Comparison of ENCODE assay signal across 10 cellular contexts in genomic region chr11:111922803-111923202, GRCh38. TPM values are rescaled to one million over a fixed set of nuclear protein-coding genes. Genes with fewer than 3 reads are reported as not detected.
A peak's percentile ranks its signal among the peaks of the same experiment; 100 is the strongest.
DNase-seq lines count a peak whose midpoint lies in the region; ATAC-seq and TF ChIP-seq lines count a peak whose summit lies in the region.
"Had no signal": no experiment of that assay in that cellular context is flagged by ENCODE, and none has a peak within 500 bp of the region (broad histone marks: within the 10 kb centered on the region; RNA-seq: fewer than 3 reads in every experiment).

No MANE protein-coding gene starts in this region.

- H3K36me3 ChIP-seq in heart left ventricle, result no peaks in the 10 kb centered on the region
- H3K36me3 ChIP-seq in CD8-positive, alpha-beta memory T cell (ENCODE audit: insufficient read depth, low read length), result no peaks in the 10 kb centered on the region

- TF ChIP-seq POLR2A in heart left ventricle (IDR thresholded peaks at IDR 0.05), result no peak

- H3K27me3 ChIP-seq in heart left ventricle, result no peaks in the 10 kb centered on the region
- H3K27me3 ChIP-seq in CD8-positive, alpha-beta memory T cell (ENCODE audit: insufficient read depth, low read length, poor library complexity, severe bottlenecking), result no peaks in the 10 kb centered on the region

- H3K36me3 Mint-ChIP-seq in CD8-positive, alpha-beta memory T cell, result no peaks in the 10 kb centered on the region

- in situ Hi-C loops in G401 (cut with HindIII; ENCODE audit: low sequenced_read_pairs), result no loop called here

- POLR2A ChIA-PET in CD8-positive, alpha-beta memory T cell (lab: Charles Lee), result no interaction called here

- CTCF ChIA-PET in CD8-positive, alpha-beta memory T cell (lab: Charles Lee), result no interaction called here

- no peak overlapping the region for H3K27ac Mint-ChIP-seq in CD8-positive, alpha-beta memory T cell

- no peaks in the 10 kb centered on the region for H3K9me3 ChIP-seq in heart left ventricle
- no peaks in the 10 kb centered on the region for H3K9me3 ChIP-seq in CD8-positive, alpha-beta memory T cell (ENCODE audit: low read length)

- peak in 3 of 4 donors; percentile 16 to 39 (median 33) for ATAC-seq in heart left ventricle
- peak; percentile 47 for ATAC-seq in sciatic nerve
- no peak for ATAC-seq in GM18519 (IDR thresholded peaks at IDR 0.05; ENCODE audit: low FRiP score, unreplicated experiment)

- H3K9me3 Mint-ChIP-seq in CD8-positive, alpha-beta memory T cell, result no peaks in the 10 kb centered on the region

- peaks cover 0 to 71% (median 39%) of the 10 kb centered on the region in 12 donors for H3K4me1 ChIP-seq in heart left ventricle
- peaks cover 7% of the 10 kb centered on the region for H3K4me1 ChIP-seq in CD8-positive, alpha-beta memory T cell (ENCODE audit: insufficient read depth, low read length)

- no peak for TF ChIP-seq CTCF in heart left ventricle (IDR thresholded peaks at IDR 0.05)

- peaks cover 6 to 19% of the 10 kb centered on the region in 2 donors for H3K27me3 Mint-ChIP-seq in CD8-positive, alpha-beta memory T cell

- WGBS in heart left ventricle, 4 donors, result 4 to 6% (median 5%) methylated on average over 2 of the region's 2 CpGs

- no peak overlapping the region for H3K4me3 Mint-ChIP-seq in CD8-positive, alpha-beta memory T cell

- peak overlapping the region in 9 of 12 donors; percentile 5 to 50 (median 26) for H3K4me3 ChIP-seq in heart left ventricle
- H3K4me3 ChIP-seq in CD8-positive, alpha-beta memory T cell (ENCODE audit: low read length), result no peak overlapping the region

- peak overlapping the region; percentile 74 to 98 (median 91) for H3K27ac ChIP-seq in heart left ventricle
- H3K27ac ChIP-seq in CD8-positive, alpha-beta memory T cell (ENCODE audit: low read depth, low read length), result no peak overlapping the region

- H3K4me1 Mint-ChIP-seq in CD8-positive, alpha-beta memory T cell, result peaks cover 14 to 21% (median 15%) of the 10 kb centered on the region in 3 donors

- peak; percentile 26 for DNase-seq in G401 (ENCODE audit: low spot score)
- DNase-seq in amniotic epithelial cell (ENCODE audit: low read depth), result peak; percentile 82
- peak in 3 of 5 donors; percentile 46 to 80 (median 68) for DNase-seq in heart left ventricle
- DNase-seq in sciatic nerve (ENCODE audit: low spot score), result no peak
- no peak for DNase-seq in CD8-positive, alpha-beta memory T cell
- no peak for DNase-seq in activated naive CD4-positive, alpha-beta T cell (lab: John Stamatoyannopoulos, UW)
- DNase-seq in 8988T, result no peak
- DNase-seq: activated CD4-positive, alpha-beta T cell treated with anti-CD3 and anti-CD28 coated beads for 48 hours; NCI-H2081 had no signal

- intact Hi-C loops in heart left ventricle (cut with DNase I) (loop anchor here in 2 of 10 donors (5.0 to 10.0 kb wide), 2 partner anchors 46 to 162 kb away; partner anchors contain the start of genes CFAP68 (in 1 of the 2), FDXACB1 (in 1 of the 2), SDHD (in 1 of the 2) and TIMM8B (in 1 of the 2)), sciatic nerve (cut with DNase I) (no loop called here)

RNA-seq across cellular contexts. Expression of gene C11orf52, which starts 4.1 kb away (rescaled TPM):
- 11.8 and 26.1 TPM in 2 replicates for total RNA-seq in G401 (2014; rRNA removed; shearing (Covaris generic))
- total RNA-seq in heart left ventricle, result 1 to 10 TPM in 8 of 9 donors, under 1 TPM in 1; 0.79 to 8.3 (median 2.0) TPM
- 1 to 10 TPM; 2.3 to 2.9 TPM for polyA plus RNA-seq in heart left ventricle
- not detected for total RNA-seq in sciatic nerve
- total RNA-seq in CD8-positive, alpha-beta memory T cell, result not detected
- polyA plus RNA-seq in CD8-positive, alpha-beta memory T cell, result not detected

RNA-seq across cellular contexts. Expression of gene HSPB2, which starts 10.3 kb away (rescaled TPM):
- total RNA-seq in G401 (2014; rRNA removed; shearing (Covaris generic)), result 11.7 and 30.6 TPM in 2 replicates
- 10 to 100 TPM in 7 of 9 donors, 1 to 10 TPM in 2; 5.5 to 66.7 (median 20.9) TPM for total RNA-seq in heart left ventricle
- 10 to 100 TPM; 59.8 to 67.9 TPM for polyA plus RNA-seq in heart left ventricle
- total RNA-seq in sciatic nerve, result 14.4 TPM
- total RNA-seq in CD8-positive, alpha-beta memory T cell, result not detected
- not detected for polyA plus RNA-seq in CD8-positive, alpha-beta memory T cell

RNA-seq across cellular contexts. Expression of gene CRYAB, which starts 11.2 kb away (rescaled TPM):
- total RNA-seq in G401 (2014; rRNA removed; shearing (Covaris generic)), result 153 and 175 TPM in 2 replicates
- total RNA-seq in heart left ventricle, result over 10,000 TPM in 2 of 9 donors, 1,000 to 10,000 TPM in 7; 4,504 to 20,720 (median 7,991) TPM
- polyA plus RNA-seq in heart left ventricle, result over 10,000 TPM; 11,485 to 15,236 TPM
- 1,238 TPM for total RNA-seq in sciatic nerve
- total RNA-seq in CD8-positive, alpha-beta memory T cell, result not detected
- not detected for polyA plus RNA-seq in CD8-positive, alpha-beta memory T cell

RNA-seq across cellular contexts. Expression of gene DIXDC1, which starts 14.3 kb away (rescaled TPM):
- total RNA-seq in G401 (2014; rRNA removed; shearing (Covaris generic)), result 64.4 and 67.8 TPM in 2 replicates
- 10 to 100 TPM; 15.0 to 34.9 (median 20.5) TPM for total RNA-seq in heart left ventricle
- 10 to 100 TPM in 1 of 2 donors, 1 to 10 TPM in 1; 3.9 to 10.6 TPM for polyA plus RNA-seq in heart left ventricle
- total RNA-seq in sciatic nerve, result 45.2 TPM
- total RNA-seq in CD8-positive, alpha-beta memory T cell, result 10 to 100 TPM; 11.3 to 12.7 TPM
- polyA plus RNA-seq in CD8-positive, alpha-beta memory T cell, result 2.4 TPM

RNA-seq across cellular contexts. Expression of gene CFAP68, which starts 43.5 kb away (rescaled TPM):
- 41.0 and 66.8 TPM in 2 replicates for total RNA-seq in G401 (2014; rRNA removed; shearing (Covaris generic))
- total RNA-seq in heart left ventricle, result 10 to 100 TPM; 11.9 to 38.7 (median 31.8) TPM
- polyA plus RNA-seq in heart left ventricle, result 10 to 100 TPM; 12.9 to 39.5 TPM
- total RNA-seq in sciatic nerve, result 18.8 TPM
- 10 to 100 TPM; 36.7 to 44.3 TPM for total RNA-seq in CD8-positive, alpha-beta memory T cell
- 24.7 TPM for polyA plus RNA-seq in CD8-positive, alpha-beta memory T cell

Comparison
In these comparisons a context has a peak if more than half of its experiments do, and no peak if none do; other contexts are left out.
1. DNase-seq: peak in G401 (single experiment), amniotic epithelial cell (single experiment) and heart left ventricle (3 of 5); none in sciatic nerve (single experiment), CD8-positive, alpha-beta memory T cell (0 of 5), activated naive CD4-positive, alpha-beta T cell (0 of 4) and 8988T (single experiment).
2. RNA of gene HSPB2, which starts 10.3 kb away (total RNA-seq): 5.5 to 66.7 TPM in heart left ventricle, 14.4 TPM in sciatic nerve (single experiment) and 11.7 to 30.6 TPM in G401; not detected in CD8-positive, alpha-beta memory T cell; every median in the first group is over 4 times any median in the second.
3. RNA of gene CRYAB, which starts 11.2 kb away (total RNA-seq): 4,504 to 20,720 TPM in heart left ventricle, 1,238 TPM in sciatic nerve (single experiment) and 153 to 175 TPM in G401; not detected in CD8-positive, alpha-beta memory T cell; every median in the first group is over 100 times any median in the second.